ENCODE assay signal across 9 cellular contexts in genomic region chr16:70218586-70218985, GRCh38. TPM values are rescaled to one million over a fixed set of nuclear protein-coding genes. Genes with fewer than 3 reads are reported as not detected.
DNase-seq lines count a peak whose midpoint lies in the region; ATAC-seq and TF ChIP-seq lines count a peak whose summit lies in the region.
"Not testable (repeated sequence)": the region's sequence is repeated elsewhere in the genome, so short reads cannot be mapped to it uniquely, and the experiment has no call there.
"Had no signal": no experiment of that assay in that cellular context is flagged by ENCODE, and none has a peak within 500 bp of the region (broad histone marks: within the 10 kb centered on the region; RNA-seq: fewer than 3 reads in every experiment).

No MANE protein-coding gene starts in this region.

- H3K9me3 Mint-ChIP-seq in MCF 10A (ENCODE audit: unreplicated experiment) = not testable (repeated sequence)

- not testable (repeated sequence) for ATAC-seq in Panc1, T-helper 17 cell

- H3K4me3 ChIP-seq in Panc1 (ENCODE audit: low read depth in 2 of 2, low read length in 2 of 2); epithelial cell of esophagus (ENCODE audit: low read length): not testable (repeated sequence)

- H3K36me3 ChIP-seq in Panc1 (ENCODE audit: control insufficient read depth, insufficient read depth, low read length) = not testable (repeated sequence)

- H3K27ac ChIP-seq in Panc1 (ENCODE audit: low read length) = not testable (repeated sequence)

- POLR2A ChIA-PET in Panc1 (lab: Charles Lee); MCF 10A (lab: Yijun Ruan, JAX): not testable (repeated sequence)

- in situ Hi-C loops in Panc1 (cut with HindIII; ENCODE audit: low pct_unique_long_range_greater_than_20kb, low sequenced_read_pairs) = not testable (repeated sequence)

- not testable (repeated sequence) for H3K36me3 Mint-ChIP-seq in T-helper 17 cell (ENCODE audit: low read depth)
- H3K36me3 Mint-ChIP-seq in MCF 10A (ENCODE audit: insufficient read depth, unreplicated experiment) = peaks cover 80% of the 10 kb centered on the region

- H3K4me1 ChIP-seq in Panc1 (ENCODE audit: control insufficient read depth, insufficient read depth, low read length) = not testable (repeated sequence)

- BruUV-seq in Panc1 (replicated peaks; lab: Mats Ljungman, UMichigan) = TSS peak; percentile 20
- BruUV-seq in MCF 10A (replicated peaks; lab: Mats Ljungman, UMichigan) = not testable (repeated sequence)

- not testable (repeated sequence) for H3K4me1 Mint-ChIP-seq in T-helper 17 cell; MCF 10A (ENCODE audit: insufficient read depth, unreplicated experiment)

- H3K27me3 ChIP-seq in Panc1 (ENCODE audit: control insufficient read depth, insufficient read depth, low read length) = not testable (repeated sequence)

- TF ChIP-seq CTCF in Panc1 (IDR thresholded peaks at IDR 0.05); MCF 10A (IDR thresholded peaks at IDR 0.05; ENCODE audit: unreplicated experiment); epithelial cell of esophagus (IDR thresholded peaks at IDR 0.05; ENCODE audit: insufficient read depth, low read depth, low read length, missing control alignments): not testable (repeated sequence)

- CTCF ChIA-PET in Panc1 (lab: Charles Lee); MCF 10A (lab: Yijun Ruan, JAX): not testable (repeated sequence)

- H3K27me3 Mint-ChIP-seq in T-helper 17 cell; MCF 10A (ENCODE audit: insufficient read depth, unreplicated experiment): not testable (repeated sequence)

- not testable (repeated sequence) for H3K4me3 Mint-ChIP-seq in T-helper 17 cell; MCF 10A (ENCODE audit: unreplicated experiment)

- not testable (repeated sequence) for H3K9me3 ChIP-seq in Panc1 (ENCODE audit: control insufficient read depth, insufficient read depth, low read depth, low read length); T-helper 17 cell (ENCODE audit: control insufficient read depth, low read length, poor library complexity, severe bottlenecking)

- peak overlapping the region; percentile 81 for H3K27ac Mint-ChIP-seq in T-helper 17 cell
- H3K27ac Mint-ChIP-seq in MCF 10A (ENCODE audit: low read depth, unreplicated experiment) = not testable (repeated sequence)

- intact Hi-C loops in Panc1 (cut with micrococcal nuclease; ENCODE audit: unreplicated experiment); MCF 10A (cut with micrococcal nuclease): not testable (repeated sequence)

- peak; percentile 54 for DNase-seq in ELR (ENCODE audit: low read depth)
- peak; percentile 74 for DNase-seq in M059J (ENCODE audit: low read depth)
- not testable (repeated sequence) for DNase-seq in Panc1 (ENCODE audit: low read depth, low spot score); T-helper 17 cell
- DNase-seq in MCF 10A (ENCODE audit: unreplicated experiment) = peak; percentile 21
- DNase-seq in epithelial cell of esophagus (ENCODE audit: low read depth) = peak; percentile 16
- peak; percentile 4 for DNase-seq in renal cortical epithelial cell (ENCODE audit: low read depth)

RNA-seq across cellular contexts. Expression of gene EXOSC6, which starts 33.2 kb away (rescaled TPM):
- total RNA-seq in M059J (2014; rRNA removed; shearing (Covaris generic)) = 12.1 and 21.4 TPM in 2 replicates
- total RNA-seq in Panc1 (2021; ENCODE audit: unreplicated experiment) (19.3 TPM), T-helper 17 cell (10 to 100 TPM; 27.4 to 31.6 TPM), MCF 10A (2022) (49.8 and 83.9 TPM in 2 replicates), renal cortical epithelial cell (28.0 and 28.7 TPM in 2 replicates)
- polyA plus RNA-seq in Panc1 (2012; ENCODE audit: insufficient read length) = 6.7 TPM

RNA-seq across cellular contexts. Expression of gene CLEC18C, which starts 45.0 kb away (rescaled TPM):
- 0.27 TPM in 1 of 2 replicates, not detected in the other for total RNA-seq in M059J (2014; rRNA removed; shearing (Covaris generic))
- total RNA-seq in Panc1 (2021; ENCODE audit: unreplicated experiment) (not detected), T-helper 17 cell (1 to 10 TPM in 1 of 2 donors, under 1 TPM in 1; 0.44 to 1.3 TPM), MCF 10A (2022) (0.21 and 0.32 TPM in 2 replicates), renal cortical epithelial cell (0.60 and 4.3 TPM in 2 replicates)
- not detected for polyA plus RNA-seq in Panc1 (2012; ENCODE audit: insufficient read length)
- total RNA-seq: CD4-positive, alpha-beta T cell; G401 had no signal
